In the genomic region with DNA sequence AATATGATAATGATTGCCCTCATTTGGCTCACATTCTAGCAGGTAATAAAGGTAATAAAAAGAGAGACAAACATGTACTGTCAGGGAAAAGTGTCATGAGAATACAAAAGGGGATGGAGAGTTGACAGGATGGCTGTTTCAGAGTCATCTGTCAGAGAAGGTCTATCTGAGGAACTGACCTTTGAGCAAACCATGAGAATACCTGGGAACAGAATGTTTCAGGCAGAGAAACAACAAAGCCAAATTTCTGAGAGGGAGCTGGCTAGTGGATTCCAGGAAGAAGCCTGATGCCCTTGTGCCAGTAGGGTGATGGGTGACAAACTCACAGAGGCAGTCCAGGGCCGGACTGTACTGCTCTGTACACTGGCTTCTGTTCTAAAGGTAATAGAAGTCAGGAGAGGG, we compare ENCODE assay signal across 21 cellular contexts.
DNase-seq lines count a peak whose midpoint lies in the region; ATAC-seq, FAIRE-seq and TF ChIP-seq lines count a peak whose summit lies in the region.
"Had no signal": no experiment of that assay in that cellular context is flagged by ENCODE, and none has a peak within 500 bp of the region (broad histone marks: within the 10 kb centered on the region; RNA-seq: fewer than 3 reads in every experiment).

No MANE protein-coding gene starts in this region.

- peaks cover 40% of the 10 kb centered on the region for H3K4me1 Mint-ChIP-seq in nephron progenitor cell
- peaks cover 17% of the 10 kb centered on the region for H3K4me1 Mint-ChIP-seq in activated CD8-positive, alpha-beta T cell treated with anti-CD3 and anti-CD28 coated beads for 36 hours (ENCODE audit: low read depth)

- TF ChIP-seq CTCF in adrenal gland (IDR thresholded peaks at IDR 0.05) (no peak), left ventricle myocardium inferior (IDR thresholded peaks at IDR 0.05; ENCODE audit: borderline replicate concordance) (no peak), nephron progenitor cell (IDR thresholded peaks at IDR 0.05) (no peak)
- TF ChIP-seq CTCF in activated CD8-positive, alpha-beta T cell treated with anti-CD3 and anti-CD28 coated beads for 36 hours (IDR thresholded peaks at IDR 0.05): no peak

- FAIRE-seq in GM18507 (lab: Jason Lieb, UNC): peak; percentile 21

- H3K9me3 ChIP-seq in adrenal gland (replicated peaks in 1 of 3) (no peaks in the 10 kb centered on the region), left ventricle myocardium inferior (replicated peaks) (no peaks in the 10 kb centered on the region)

- intact Hi-C loops in adrenal gland (cut with DNase I) (no loop called here), left ventricle myocardium inferior (cut with micrococcal nuclease) (no loop called here)
- intact Hi-C loops in activated CD8-positive, alpha-beta T cell treated with anti-CD3 and anti-CD28 coated beads for 36 hours (cut with micrococcal nuclease): no loop called here

- H3K4me3 Mint-ChIP-seq in nephron progenitor cell: no peak overlapping the region
- no peak overlapping the region for H3K4me3 Mint-ChIP-seq in activated CD8-positive, alpha-beta T cell treated with anti-CD3 and anti-CD28 coated beads for 36 hours
- H3K4me3 Mint-ChIP-seq: effector memory CD8-positive, alpha-beta T cell; naive thymus-derived CD4-positive, alpha-beta T cell had no signal

- H3K27ac ChIP-seq in adrenal gland: peak overlapping the region in 4 of 5 donors; percentile 14 to 88 (median 64)
- H3K27ac ChIP-seq in left ventricle myocardium inferior (replicated peaks): peak overlapping the region; percentile 89
- H3K27ac ChIP-seq: C4-2B, parathyroid adenoma, RWPE1 had no signal

- peaks cover 4% of the 10 kb centered on the region for H3K27me3 Mint-ChIP-seq in nephron progenitor cell (ENCODE audit: low read depth, poor library complexity)
- no peaks in the 10 kb centered on the region for H3K27me3 Mint-ChIP-seq in activated CD8-positive, alpha-beta T cell treated with anti-CD3 and anti-CD28 coated beads for 36 hours
- H3K27me3 Mint-ChIP-seq: effector memory CD8-positive, alpha-beta T cell; naive thymus-derived CD4-positive, alpha-beta T cell had no signal

- DNase-seq in GM18507 (ENCODE audit: extremely low spot score, insufficient read length, low read depth) (no peak), adrenal gland (peak; percentile 38 to 77 (median 70)), left ventricle myocardium inferior (no peak), nephron progenitor cell (no peak), ureter (ENCODE audit: low spot score) (no peak)
- no peak for DNase-seq in activated CD8-positive, alpha-beta T cell treated with anti-CD3 and anti-CD28 coated beads for 36 hours
- DNase-seq: activated CD4-positive, alpha-beta T cell treated with anti-CD3 and anti-CD28 coated beads for 48 hours; activated CD8-positive, alpha-beta memory T cell treated with anti-CD3 and anti-CD28 coated beads, Interleukin-2, amount 50 U/mL, for 4 hours; amniotic stem cell; cerebellar nuclear complex; effector memory CD8-positive, alpha-beta T cell; naive thymus-derived CD4-positive, alpha-beta T cell; NCI-H1436 treated with DMSO at 0.1 percent for 48 hours; NCI-H2171 treated with DMSO at 0.1 percent for 48 hours; stimulated activated CD4-positive, alpha-beta T cell treated with anti-CD3 and anti-CD28 coated beads, Interleukin-4, amount 100 ng/mL, for 4 hours had no signal

- H3K27ac Mint-ChIP-seq in nephron progenitor cell: peak overlapping the region; percentile 3
- no peak overlapping the region for H3K27ac Mint-ChIP-seq in activated CD8-positive, alpha-beta T cell treated with anti-CD3 and anti-CD28 coated beads for 36 hours
- H3K27ac Mint-ChIP-seq: naive thymus-derived CD4-positive, alpha-beta T cell had no signal

- TF ChIP-seq POLR2A in adrenal gland (IDR thresholded peaks at IDR 0.05): no peak

- POLR2A ChIA-PET in activated CD8-positive, alpha-beta T cell treated with anti-CD3 and anti-CD28 coated beads for 36 hours (lab: Charles Lee): no interaction called here

- WGBS in adrenal gland, 4 donors: 40 to 69% (median 51%) methylated on average over 1 of the region's 1 CpG

- no peaks in the 10 kb centered on the region for H3K36me3 Mint-ChIP-seq in nephron progenitor cell (ENCODE audit: low read depth)
- H3K36me3 Mint-ChIP-seq in activated CD8-positive, alpha-beta T cell treated with anti-CD3 and anti-CD28 coated beads for 36 hours (ENCODE audit: low read depth): no peaks in the 10 kb centered on the region
- H3K36me3 Mint-ChIP-seq: naive thymus-derived CD4-positive, alpha-beta T cell had no signal

- no peak for ATAC-seq in activated CD8-positive, alpha-beta T cell treated with anti-CD3 and anti-CD28 coated beads for 36 hours
- no peak for ATAC-seq in HG02981 (IDR thresholded peaks at IDR 0.05; ENCODE audit: unreplicated experiment)
- ATAC-seq in GM18870 (IDR thresholded peaks at IDR 0.05; ENCODE audit: unreplicated experiment): no peak
- ATAC-seq: effector memory CD8-positive, alpha-beta T cell; naive thymus-derived CD4-positive, alpha-beta T cell had no signal

- no peak overlapping the region for H3K4me3 ChIP-seq in adrenal gland
- no peak overlapping the region for H3K4me3 ChIP-seq in left ventricle myocardium inferior
- H3K4me3 ChIP-seq: smooth muscle cell had no signal

- H3K36me3 ChIP-seq in adrenal gland (replicated peaks in 1 of 2): no peaks in the 10 kb centered on the region
- H3K36me3 ChIP-seq in left ventricle myocardium inferior: no peaks in the 10 kb centered on the region

- H3K4me1 ChIP-seq in adrenal gland (replicated peaks in 1 of 2) (peaks cover 24 to 48% of the 10 kb centered on the region in 2 donors), left ventricle myocardium inferior (peaks cover 79% of the 10 kb centered on the region)

- H3K27me3 ChIP-seq in adrenal gland: no peaks in the 10 kb centered on the region
- H3K27me3 ChIP-seq in left ventricle myocardium inferior (ENCODE audit: low read depth): no peaks in the 10 kb centered on the region

- CTCF ChIA-PET in activated CD8-positive, alpha-beta T cell treated with anti-CD3 and anti-CD28 coated beads for 36 hours (lab: Charles Lee): interaction anchor here (0.8 to 1.6 kb wide), 2 partner anchors 11 to 170 kb away, joined by 3 to 5 read pairs; no protein-coding TSS in a partner anchor

- H3K9me3 Mint-ChIP-seq in nephron progenitor cell: no peaks in the 10 kb centered on the region
- H3K9me3 Mint-ChIP-seq in activated CD8-positive, alpha-beta T cell treated with anti-CD3 and anti-CD28 coated beads for 36 hours: no peaks in the 10 kb centered on the region
- H3K9me3 Mint-ChIP-seq: effector memory CD8-positive, alpha-beta T cell; naive thymus-derived CD4-positive, alpha-beta T cell had no signal

Comparison
In these comparisons a context has a peak if more than half of its experiments do, and no peak if none do; other contexts are left out.
1. DNase-seq: peak in adrenal gland (7 of 7); none in GM18507 (single experiment), left ventricle myocardium inferior (single experiment), nephron progenitor cell (single experiment), ureter (single experiment) and activated CD8-positive, alpha-beta T cell treated with anti-CD3 and anti-CD28 coated beads for 36 hours (single experiment).